Comparison of ENCODE assay signal across 27 cellular contexts in genomic region chr9:19988281-19988680, GRCh38.
DNase-seq lines count a peak whose midpoint lies in the region; ATAC-seq, FAIRE-seq and TF ChIP-seq lines count a peak whose summit lies in the region.
"Had no signal": no experiment of that assay in that cellular context is flagged by ENCODE, and none has a peak within 500 bp of the region (broad histone marks: within the 10 kb centered on the region; RNA-seq: fewer than 3 reads in every experiment).

No MANE protein-coding gene starts in this region.

- H3K4me3 Mint-ChIP-seq in neural crest cell = no peak overlapping the region
- H3K4me3 Mint-ChIP-seq: activated CD8-positive, alpha-beta memory T cell treated with anti-CD3 and anti-CD28 coated beads, Interleukin-2, amount 10 ng/mL, durations not matched to agents 7 days and 5 days; activated naive CD4-positive, alpha-beta T cell treated with anti-CD3 and anti-CD28 coated beads for 36 hours; stimulated activated memory B cell treated with anti-CD40 and anti-IgM and Interleukin-4, amounts not matched to agents 10 μg/mL and 1 μg/mL and 100 μg/mL, for 72 hours had no signal

- H3K9me3 ChIP-seq in ectodermal cell (ENCODE audit: control insufficient read depth, low read length) = no peaks in the 10 kb centered on the region
- H3K9me3 ChIP-seq in pancreas = no peaks in the 10 kb centered on the region
- no peaks in the 10 kb centered on the region for H3K9me3 ChIP-seq in right cardiac atrium (ENCODE audit: control insufficient read depth, low read length)
- H3K9me3 ChIP-seq: breast epithelium, HAP-1, lower lobe of right lung, spleen, suprapubic skin had no signal

- ATAC-seq in pancreas = no peak
- no peak for ATAC-seq in right cardiac atrium
- ATAC-seq: activated CD8-positive, alpha-beta memory T cell treated with anti-CD3 and anti-CD28 coated beads, Interleukin-2, amount 10 ng/mL, durations not matched to agents 7 days and 5 days; lower lobe of right lung; SK-N-SH treated with all-trans-retinoic acid at 6 μM for 48 hours; stimulated activated memory B cell treated with anti-CD40 and anti-IgM and Interleukin-4, amounts not matched to agents 10 μg/mL and 1 μg/mL and 100 μg/mL, for 72 hours had no signal

- peaks cover 10% of the 10 kb centered on the region for H3K4me1 ChIP-seq in ectodermal cell (ENCODE audit: control insufficient read depth, insufficient read depth, low read length)
- H3K4me1 ChIP-seq in pancreas = no peaks in the 10 kb centered on the region
- no peaks in the 10 kb centered on the region for H3K4me1 ChIP-seq in right cardiac atrium (ENCODE audit: control insufficient read depth, insufficient read depth, low read length)
- H3K4me1 ChIP-seq: breast epithelium, HAP-1, lower lobe of right lung, spleen, suprapubic skin had no signal

- TF ChIP-seq CTCF in neural crest cell (conservative IDR thresholded peaks at IDR 0.05) (no peak), pancreas (IDR thresholded peaks at IDR 0.05) (no peak)

- H3K36me3 ChIP-seq in ectodermal cell (ENCODE audit: control insufficient read depth, insufficient read depth, low read length) = no peaks in the 10 kb centered on the region
- H3K36me3 ChIP-seq in pancreas = no peaks in the 10 kb centered on the region
- H3K36me3 ChIP-seq: HAP-1, lower lobe of right lung, spleen, suprapubic skin had no signal

- intact Hi-C loops in pancreas (cut with DNase I) = no loop called here
- intact Hi-C loops in right cardiac atrium (cut with DNase I) = no loop called here

- H3K4me1 Mint-ChIP-seq in neural crest cell = no peaks in the 10 kb centered on the region
- H3K4me1 Mint-ChIP-seq: stimulated activated memory B cell treated with anti-CD40 and anti-IgM and Interleukin-4, amounts not matched to agents 10 μg/mL and 1 μg/mL and 100 μg/mL, for 72 hours had no signal

- WGBS in ectodermal cell, 2 experiments = 66 to 68% methylated on average over 2 of the region's 2 CpGs
- 45 to 46% methylated on average over 2 of the region's 2 CpGs for WGBS in pancreas, 2 donors
- WGBS in right cardiac atrium = 47% methylated on average over 2 of the region's 2 CpGs

- peaks cover 4% of the 10 kb centered on the region for H3K9me3 Mint-ChIP-seq in neural crest cell
- H3K9me3 Mint-ChIP-seq: activated naive CD4-positive, alpha-beta T cell treated with anti-CD3 and anti-CD28 coated beads for 36 hours; stimulated activated memory B cell treated with anti-CD40 and anti-IgM and Interleukin-4, amounts not matched to agents 10 μg/mL and 1 μg/mL and 100 μg/mL, for 72 hours had no signal

- no peaks in the 10 kb centered on the region for H3K27me3 Mint-ChIP-seq in neural crest cell (ENCODE audit: low read depth)
- H3K27me3 Mint-ChIP-seq: activated CD8-positive, alpha-beta memory T cell treated with anti-CD3 and anti-CD28 coated beads, Interleukin-2, amount 10 ng/mL, durations not matched to agents 7 days and 5 days; stimulated activated memory B cell treated with anti-CD40 and anti-IgM and Interleukin-4, amounts not matched to agents 10 μg/mL and 1 μg/mL and 100 μg/mL, for 72 hours had no signal

- H3K4me3 ChIP-seq in ectodermal cell (ENCODE audit: insufficient read depth, low read depth, low read length) = no peak overlapping the region
- no peak overlapping the region for H3K4me3 ChIP-seq in pancreas
- no peak overlapping the region for H3K4me3 ChIP-seq in right cardiac atrium (ENCODE audit: low read length)
- H3K4me3 ChIP-seq: breast epithelium, HAP-1, lower lobe of right lung, spleen, suprapubic skin had no signal

- peak; percentile 43 for DNase-seq in COLO829 (ENCODE audit: low spot score)
- peak; percentile 38 for DNase-seq in NCI-H446 treated with DMSO at 0.1 percent for 48 hours (lab: John Stamatoyannopoulos, UW)
- peak; percentile 22 for DNase-seq in neural crest cell (ENCODE audit: low read depth, low spot score)
- no peak for DNase-seq in cerebellar nuclear complex (lab: John Stamatoyannopoulos, UW)
- DNase-seq in pancreas = no peak
- DNase-seq in right cardiac atrium = no peak
- DNase-seq: activated CD4-positive, alpha-beta T cell treated with anti-CD3 and anti-CD28 coated beads for 4 hours; activated CD8-positive, alpha-beta memory T cell treated with anti-CD3 and anti-CD28 coated beads, Interleukin-2, amount 10 ng/mL, durations not matched to agents 7 days and 5 days; activated naive CD4-positive, alpha-beta T cell treated with anti-CD3 and anti-CD28 coated beads for 36 hours; cortex of kidney; kidney glomerular epithelial cell; lower lobe of right lung; NCI-H1105; NCI-H2107; NCI-H526 treated with DMSO at 0.1 percent for 48 hours; spleen; stimulated activated CD4-positive, alpha-beta T cell treated with anti-CD3 and anti-CD28 coated beads, Interleukin-4, amount 100 ng/mL, for 1 hour had no signal

- FAIRE-seq in pancreas (lab: Jason Lieb, UNC) = no peak
- FAIRE-seq: endometrium, GM12892, urothelium cell line had no signal

- no peaks in the 10 kb centered on the region for H3K36me3 Mint-ChIP-seq in neural crest cell (ENCODE audit: low read depth)
- H3K36me3 Mint-ChIP-seq: stimulated activated memory B cell treated with anti-CD40 and anti-IgM and Interleukin-4, amounts not matched to agents 10 μg/mL and 1 μg/mL and 100 μg/mL, for 72 hours had no signal

- H3K27ac ChIP-seq in ectodermal cell (ENCODE audit: insufficient read depth, low read depth, low read length, poor library complexity, severe bottlenecking) (peak overlapping the region; percentile 46), pancreas (no peak overlapping the region), right cardiac atrium (ENCODE audit: low read length) (no peak overlapping the region)
- H3K27ac ChIP-seq: breast epithelium, C4-2B, lower lobe of right lung, spleen, suprapubic skin had no signal

- H3K27me3 ChIP-seq in ectodermal cell (ENCODE audit: control insufficient read depth, insufficient read depth, low read length, poor library complexity, severe bottlenecking) = no peaks in the 10 kb centered on the region
- no peaks in the 10 kb centered on the region for H3K27me3 ChIP-seq in pancreas
- no peaks in the 10 kb centered on the region for H3K27me3 ChIP-seq in right cardiac atrium (ENCODE audit: control insufficient read depth, insufficient read depth)
- H3K27me3 ChIP-seq: breast epithelium, spleen, suprapubic skin had no signal

- no peak overlapping the region for H3K27ac Mint-ChIP-seq in neural crest cell (ENCODE audit: unreplicated experiment)
- H3K27ac Mint-ChIP-seq: activated CD8-positive, alpha-beta memory T cell treated with anti-CD3 and anti-CD28 coated beads, Interleukin-2, amount 10 ng/mL, durations not matched to agents 7 days and 5 days; activated naive CD4-positive, alpha-beta T cell treated with anti-CD3 and anti-CD28 coated beads for 36 hours; stimulated activated memory B cell treated with anti-CD40 and anti-IgM and Interleukin-4, amounts not matched to agents 10 μg/mL and 1 μg/mL and 100 μg/mL, for 72 hours had no signal

Comparison
In these comparisons a context has a peak if more than half of its experiments do, and no peak if none do; other contexts are left out.
1. DNase-seq: peak in COLO829 (single experiment), NCI-H446 treated with DMSO at 0.1 percent for 48 hours (single experiment) and neural crest cell (single experiment); none in cerebellar nuclear complex (0 of 2), pancreas (0 of 6) and right cardiac atrium (0 of 3).